In genomic region chr22:38228873-38229740, GRCh38 we compare ENCODE assay signal across 8 cellular contexts. TPM values are rescaled to one million over a fixed set of nuclear protein-coding genes. Genes with fewer than 3 reads are reported as not detected.
DNase-seq lines count a peak whose midpoint lies in the region; ATAC-seq and TF ChIP-seq lines count a peak whose summit lies in the region.

No MANE protein-coding gene starts in this region.

- 0 to 50% methylated on average over 1 to 14 of the region's 14 CpGs for WGBS in transverse colon (ENCODE audit: low coverage in 1 of 2), 2 donors

- intact Hi-C loops in transverse colon (cut with DNase I; ENCODE audit: low total_unique reads) = no loop called here

- H3K27me3 ChIP-seq in brain microvascular endothelial cell (replicated peaks) = no peaks in the 10 kb centered on the region
- no peaks in the 10 kb centered on the region for H3K27me3 ChIP-seq in layer of hippocampus (ENCODE audit: control insufficient read depth, insufficient read depth, low read length)
- no peaks in the 10 kb centered on the region for H3K27me3 ChIP-seq in transverse colon

- in situ Hi-C loops in brain microvascular endothelial cell (cut with HindIII; ENCODE audit: low pct_ligation_motif_present, low sequenced_read_pairs) = no loop called here
- in situ Hi-C loops in transverse colon (cut with MboI; ENCODE audit: low pct_ligation_motif_present in 1 of 4, low pct_unique_long_range_greater_than_20kb in 1 of 4, low sequenced_read_pairs in 3 of 4) = loop anchor here in 1 of 4 donors (25.0 kb wide), 1 partner anchor 117 kb away; the partner anchor contains the start of gene BAIAP2L2

- H3K27ac ChIP-seq in brain microvascular endothelial cell = peak overlapping the region; percentile 75
- peak overlapping the region; percentile 86 for H3K27ac ChIP-seq in layer of hippocampus (ENCODE audit: low read depth, low read length)
- H3K27ac ChIP-seq in transverse colon = peak overlapping the region; percentile 83 to 91 (median 87)

- no peak for TF ChIP-seq POLR2A in transverse colon (IDR thresholded peaks at IDR 0.05)

- H3K4me3 ChIP-seq in brain microvascular endothelial cell (ENCODE audit: low read depth, low read length) = no peak overlapping the region
- no peak overlapping the region for H3K4me3 ChIP-seq in transverse colon

- no peak for TF ChIP-seq CTCF in brain microvascular endothelial cell (IDR thresholded peaks at IDR 0.05; ENCODE audit: low read depth, low read length, missing control alignments)
- TF ChIP-seq CTCF in transverse colon (IDR thresholded peaks at IDR 0.05) = no peak

- H3K9me3 ChIP-seq in transverse colon = no peaks in the 10 kb centered on the region

- peak; percentile 22 for DNase-seq in activated CD4-positive, alpha-beta T cell treated with anti-CD3 and anti-CD28 coated beads, Interleukin-2, amount 50 U/mL, for 1 hour
- no peak for DNase-seq in activated CD4-positive, alpha-beta T cell treated with anti-CD3 and anti-CD28 coated beads, Interleukin-2, amount 50 U/mL, for 48 hours
- DNase-seq in brain microvascular endothelial cell (peak; percentile 70), transverse colon (peak; percentile 79), NCI-H2227 (lab: John Stamatoyannopoulos, UW; ENCODE audit: unreplicated experiment) (no peak)

- TF ChIP-seq EP300 in transverse colon (IDR thresholded peaks at IDR 0.05; ENCODE audit: low read depth) = no peak

- peaks cover 14 to 28% (median 25%) of the 10 kb centered on the region in 4 donors for H3K4me1 ChIP-seq in transverse colon

- H3K36me3 ChIP-seq in brain microvascular endothelial cell (replicated peaks) (peaks cover 78% of the 10 kb centered on the region), transverse colon (peaks cover 0 to 13% (median 4%) of the 10 kb centered on the region in 4 donors)

- ATAC-seq in GM21528 (IDR thresholded peaks at IDR 0.05; ENCODE audit: low FRiP score, unreplicated experiment) = no peak
- ATAC-seq in GM21723 (IDR thresholded peaks at IDR 0.05; ENCODE audit: unreplicated experiment) = no peak

RNA-seq across cellular contexts. Expression of gene MAFF, which starts 27.3 kb away (rescaled TPM):
- 10 to 100 TPM in 3 of 4 donors, 1 to 10 TPM in 1; 3.8 to 30.3 (median 22.0) TPM for total RNA-seq in transverse colon

RNA-seq across cellular contexts. Expression of gene TMEM184B, which starts 43.7 kb away (rescaled TPM):
- 10 to 100 TPM; 18.7 to 88.4 (median 41.1) TPM for total RNA-seq in transverse colon

RNA-seq across cellular contexts. Expression of gene PLA2G6, which starts 47.5 kb away (rescaled TPM):
- 100 to 1,000 TPM in 2 of 4 donors, 10 to 100 TPM in 2; 30.7 to 327 (median 72.3) TPM for total RNA-seq in transverse colon

Comparison
In these comparisons a context has a peak if more than half of its experiments do, and no peak if none do; other contexts are left out.
1. DNase-seq: peak in activated CD4-positive, alpha-beta T cell treated with anti-CD3 and anti-CD28 coated beads, Interleukin-2, amount 50 U/mL, for 1 hour (single experiment), brain microvascular endothelial cell (single experiment) and transverse colon (single experiment); none in activated CD4-positive, alpha-beta T cell treated with anti-CD3 and anti-CD28 coated beads, Interleukin-2, amount 50 U/mL, for 48 hours (0 of 2) and NCI-H2227 (single experiment).
2. Peak in every context shown above with its lines, with median percentiles within 50 percentile points of each other: H3K27ac ChIP-seq.